4 cellular contexts compared by ENCODE assay signal in genomic region chr2:88000474-88000873, GRCh38. TPM values are rescaled to one million over a fixed set of nuclear protein-coding genes. Genes with fewer than 3 reads are reported as not detected.
"Had no signal": no experiment of that assay in that cellular context is flagged by ENCODE, and none has a peak within 500 bp of the region (broad histone marks: within the 10 kb centered on the region; RNA-seq: fewer than 3 reads in every experiment).

No MANE protein-coding gene starts in this region.

RNA-seq across cellular contexts. Expression of gene RNU2-63P, which starts 15.9 kb away (rescaled TPM):
- total RNA-seq: GM23248, GM23338, H4 had no signal
- polyA plus RNA-seq: GM23248, H1 had no signal
